ENCODE assay signal across 1 cellular context in the genomic region with DNA sequence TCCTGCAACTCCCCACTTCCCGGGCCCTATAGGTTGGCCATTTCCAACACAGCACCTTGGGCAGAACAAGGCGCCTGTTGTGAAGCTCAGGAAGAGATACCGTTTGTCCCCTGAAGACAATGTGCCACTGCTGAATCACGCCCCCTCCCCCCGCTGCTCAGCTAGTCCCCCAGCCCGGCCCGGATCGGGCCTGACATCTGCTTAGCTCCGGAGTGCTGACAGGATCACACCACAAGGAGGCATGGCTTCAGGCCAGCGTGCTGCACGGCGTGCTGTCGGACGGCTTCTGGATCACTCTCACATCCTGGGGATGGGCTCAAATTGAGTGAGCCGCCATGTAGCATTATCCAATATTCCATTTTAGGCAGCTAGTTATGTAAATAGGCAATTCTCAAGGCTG.
TF ChIP-seq lines count a peak whose summit lies in the region.

No MANE protein-coding gene starts in this region.

TF ChIP-seq in K562, 482 proteins besides CTCF, POLR2A, EP300 and RAD21 (continued from another document and continues in another):
- TF ChIP-seq, protein P1, sequence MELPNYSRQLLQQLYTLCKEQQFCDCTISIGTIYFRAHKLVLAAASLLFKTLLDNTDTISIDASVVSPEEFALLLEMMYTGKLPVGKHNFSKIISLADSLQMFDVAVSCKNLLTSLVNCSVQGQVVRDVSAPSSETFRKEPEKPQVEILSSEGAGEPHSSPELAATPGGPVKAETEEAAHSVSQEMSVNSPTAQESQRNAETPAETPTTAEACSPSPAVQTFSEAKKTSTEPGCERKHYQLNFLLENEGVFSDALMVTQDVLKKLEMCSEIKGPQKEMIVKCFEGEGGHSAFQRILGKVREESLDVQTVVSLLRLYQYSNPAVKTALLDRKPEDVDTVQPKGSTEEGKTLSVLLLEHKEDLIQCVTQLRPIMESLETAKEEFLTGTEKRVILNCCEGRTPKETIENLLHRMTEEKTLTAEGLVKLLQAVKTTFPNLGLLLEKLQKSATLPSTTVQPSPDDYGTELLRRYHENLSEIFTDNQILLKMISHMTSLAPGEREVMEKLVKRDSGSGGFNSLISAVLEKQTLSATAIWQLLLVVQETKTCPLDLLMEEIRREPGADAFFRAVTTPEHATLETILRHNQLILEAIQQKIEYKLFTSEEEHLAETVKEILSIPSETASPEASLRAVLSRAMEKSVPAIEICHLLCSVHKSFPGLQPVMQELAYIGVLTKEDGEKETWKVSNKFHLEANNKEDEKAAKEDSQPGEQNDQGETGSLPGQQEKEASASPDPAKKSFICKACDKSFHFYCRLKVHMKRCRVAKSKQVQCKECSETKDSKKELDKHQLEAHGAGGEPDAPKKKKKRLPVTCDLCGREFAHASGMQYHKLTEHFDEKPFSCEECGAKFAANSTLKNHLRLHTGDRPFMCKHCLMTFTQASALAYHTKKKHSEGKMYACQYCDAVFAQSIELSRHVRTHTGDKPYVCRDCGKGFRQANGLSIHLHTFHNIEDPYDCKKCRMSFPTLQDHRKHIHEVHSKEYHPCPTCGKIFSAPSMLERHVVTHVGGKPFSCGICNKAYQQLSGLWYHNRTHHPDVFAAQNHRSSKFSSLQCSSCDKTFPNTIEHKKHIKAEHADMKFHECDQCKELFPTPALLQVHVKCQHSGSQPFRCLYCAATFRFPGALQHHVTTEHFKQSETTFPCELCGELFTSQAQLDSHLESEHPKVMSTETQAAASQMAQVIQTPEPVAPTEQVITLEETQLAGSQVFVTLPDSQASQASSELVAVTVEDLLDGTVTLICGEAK (IDR thresholded peaks at IDR 0.05), result no peak
- TF ChIP-seq, protein P1 (CRISPR knock-in tag; IDR thresholded peaks at IDR 0.05), result no peak
- TF ChIP-seq L3MBTL2 (IDR thresholded peaks at IDR 0.05) (peak; percentile 68; the same call in 1 of the 2 replicates), U2AF2 (optimal IDR thresholded peaks at IDR 0.05; ENCODE audit: low read depth, low read length) (no peak), SNRNP70 (optimal IDR thresholded peaks at IDR 0.05; ENCODE audit: low read depth, low read length) (no peak), NUFIP1 (IDR thresholded peaks at IDR 0.05; ENCODE audit: partially characterized antibody) (no peak), ZBTB7A (IDR thresholded peaks at IDR 0.05; ENCODE audit: borderline replicate concordance, control insufficient read depth, low read depth, low read length) (peak; percentile 63; the same call in 1 of the 2 replicates), SMAD1 (IDR thresholded peaks at IDR 0.05; ENCODE audit: low read depth, low read length, partially characterized antibody) (no peak), PPARD (CRISPR knock-in tag; IDR thresholded peaks at IDR 0.05) (no peak), SRSF1 (IDR thresholded peaks at IDR 0.05; ENCODE audit: low read depth, low read length) (no peak), E2F3 (CRISPR knock-in tag; IDR thresholded peaks at IDR 0.05) (no peak), ZNF224 (CRISPR knock-in tag; IDR thresholded peaks at IDR 0.05) (no peak), TGIF2 (CRISPR knock-in tag; IDR thresholded peaks at IDR 0.05) (no peak), ZFP30 (CRISPR knock-in tag; IDR thresholded peaks at IDR 0.05; ENCODE audit: borderline replicate concordance) (no peak), ATF7 (IDR thresholded peaks at IDR 0.05) (peak; percentile 34; the same call in 1 of the 2 replicates), TAF7 (tag; IDR thresholded peaks at IDR 0.05) (no peak)
- TF ChIP-seq, protein P2, sequence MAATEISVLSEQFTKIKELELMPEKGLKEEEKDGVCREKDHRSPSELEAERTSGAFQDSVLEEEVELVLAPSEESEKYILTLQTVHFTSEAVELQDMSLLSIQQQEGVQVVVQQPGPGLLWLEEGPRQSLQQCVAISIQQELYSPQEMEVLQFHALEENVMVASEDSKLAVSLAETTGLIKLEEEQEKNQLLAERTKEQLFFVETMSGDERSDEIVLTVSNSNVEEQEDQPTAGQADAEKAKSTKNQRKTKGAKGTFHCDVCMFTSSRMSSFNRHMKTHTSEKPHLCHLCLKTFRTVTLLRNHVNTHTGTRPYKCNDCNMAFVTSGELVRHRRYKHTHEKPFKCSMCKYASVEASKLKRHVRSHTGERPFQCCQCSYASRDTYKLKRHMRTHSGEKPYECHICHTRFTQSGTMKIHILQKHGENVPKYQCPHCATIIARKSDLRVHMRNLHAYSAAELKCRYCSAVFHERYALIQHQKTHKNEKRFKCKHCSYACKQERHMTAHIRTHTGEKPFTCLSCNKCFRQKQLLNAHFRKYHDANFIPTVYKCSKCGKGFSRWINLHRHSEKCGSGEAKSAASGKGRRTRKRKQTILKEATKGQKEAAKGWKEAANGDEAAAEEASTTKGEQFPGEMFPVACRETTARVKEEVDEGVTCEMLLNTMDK (IDR thresholded peaks at IDR 0.05; ENCODE audit: borderline replicate concordance, insufficient read depth, low read depth, low read length, poor library complexity, severe bottlenecking), result peak; percentile 71
- TF ChIP-seq, protein P3, sequence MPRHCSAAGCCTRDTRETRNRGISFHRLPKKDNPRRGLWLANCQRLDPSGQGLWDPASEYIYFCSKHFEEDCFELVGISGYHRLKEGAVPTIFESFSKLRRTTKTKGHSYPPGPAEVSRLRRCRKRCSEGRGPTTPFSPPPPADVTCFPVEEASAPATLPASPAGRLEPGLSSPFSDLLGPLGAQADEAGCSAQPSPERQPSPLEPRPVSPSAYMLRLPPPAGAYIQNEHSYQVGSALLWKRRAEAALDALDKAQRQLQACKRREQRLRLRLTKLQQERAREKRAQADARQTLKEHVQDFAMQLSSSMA (CRISPR knock-in tag; IDR thresholded peaks at IDR 0.05), result no peak
- TF ChIP-seq, protein P4, sequence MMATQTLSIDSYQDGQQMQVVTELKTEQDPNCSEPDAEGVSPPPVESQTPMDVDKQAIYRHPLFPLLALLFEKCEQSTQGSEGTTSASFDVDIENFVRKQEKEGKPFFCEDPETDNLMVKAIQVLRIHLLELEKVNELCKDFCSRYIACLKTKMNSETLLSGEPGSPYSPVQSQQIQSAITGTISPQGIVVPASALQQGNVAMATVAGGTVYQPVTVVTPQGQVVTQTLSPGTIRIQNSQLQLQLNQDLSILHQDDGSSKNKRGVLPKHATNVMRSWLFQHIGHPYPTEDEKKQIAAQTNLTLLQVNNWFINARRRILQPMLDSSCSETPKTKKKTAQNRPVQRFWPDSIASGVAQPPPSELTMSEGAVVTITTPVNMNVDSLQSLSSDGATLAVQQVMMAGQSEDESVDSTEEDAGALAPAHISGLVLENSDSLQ (IDR thresholded peaks at IDR 0.05), result peak; percentile 62; the same call in 1 of the 2 replicates
- TF ChIP-seq, protein P5, sequence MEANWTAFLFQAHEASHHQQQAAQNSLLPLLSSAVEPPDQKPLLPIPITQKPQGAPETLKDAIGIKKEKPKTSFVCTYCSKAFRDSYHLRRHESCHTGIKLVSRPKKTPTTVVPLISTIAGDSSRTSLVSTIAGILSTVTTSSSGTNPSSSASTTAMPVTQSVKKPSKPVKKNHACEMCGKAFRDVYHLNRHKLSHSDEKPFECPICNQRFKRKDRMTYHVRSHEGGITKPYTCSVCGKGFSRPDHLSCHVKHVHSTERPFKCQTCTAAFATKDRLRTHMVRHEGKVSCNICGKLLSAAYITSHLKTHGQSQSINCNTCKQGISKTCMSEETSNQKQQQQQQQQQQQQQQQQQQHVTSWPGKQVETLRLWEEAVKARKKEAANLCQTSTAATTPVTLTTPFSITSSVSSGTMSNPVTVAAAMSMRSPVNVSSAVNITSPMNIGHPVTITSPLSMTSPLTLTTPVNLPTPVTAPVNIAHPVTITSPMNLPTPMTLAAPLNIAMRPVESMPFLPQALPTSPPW (CRISPR knock-in tag; IDR thresholded peaks at IDR 0.05), result peak; percentile 77
- TF ChIP-seq, protein P6, sequence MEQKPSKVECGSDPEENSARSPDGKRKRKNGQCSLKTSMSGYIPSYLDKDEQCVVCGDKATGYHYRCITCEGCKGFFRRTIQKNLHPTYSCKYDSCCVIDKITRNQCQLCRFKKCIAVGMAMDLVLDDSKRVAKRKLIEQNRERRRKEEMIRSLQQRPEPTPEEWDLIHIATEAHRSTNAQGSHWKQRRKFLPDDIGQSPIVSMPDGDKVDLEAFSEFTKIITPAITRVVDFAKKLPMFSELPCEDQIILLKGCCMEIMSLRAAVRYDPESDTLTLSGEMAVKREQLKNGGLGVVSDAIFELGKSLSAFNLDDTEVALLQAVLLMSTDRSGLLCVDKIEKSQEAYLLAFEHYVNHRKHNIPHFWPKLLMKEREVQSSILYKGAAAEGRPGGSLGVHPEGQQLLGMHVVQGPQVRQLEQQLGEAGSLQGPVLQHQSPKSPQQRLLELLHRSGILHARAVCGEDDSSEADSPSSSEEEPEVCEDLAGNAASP (IDR thresholded peaks at IDR 0.05), result no peak
- TF ChIP-seq, protein P7, sequence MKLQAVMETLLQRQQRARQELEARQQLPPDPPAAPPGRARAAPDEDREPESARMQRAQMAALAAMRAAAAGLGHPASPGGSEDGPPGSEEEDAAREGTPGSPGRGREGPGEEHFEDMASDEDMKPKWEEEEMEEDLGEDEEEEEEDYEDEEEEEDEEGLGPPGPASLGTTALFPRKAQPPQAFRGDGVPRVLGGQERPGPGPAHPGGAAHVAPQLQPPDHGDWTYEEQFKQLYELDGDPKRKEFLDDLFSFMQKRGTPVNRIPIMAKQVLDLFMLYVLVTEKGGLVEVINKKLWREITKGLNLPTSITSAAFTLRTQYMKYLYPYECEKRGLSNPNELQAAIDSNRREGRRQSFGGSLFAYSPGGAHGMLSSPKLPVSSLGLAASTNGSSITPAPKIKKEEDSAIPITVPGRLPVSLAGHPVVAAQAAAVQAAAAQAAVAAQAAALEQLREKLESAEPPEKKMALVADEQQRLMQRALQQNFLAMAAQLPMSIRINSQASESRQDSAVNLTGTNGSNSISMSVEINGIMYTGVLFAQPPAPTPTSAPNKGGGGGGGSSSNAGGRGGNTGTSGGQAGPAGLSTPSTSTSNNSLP (IDR thresholded peaks at IDR 0.05; ENCODE audit: borderline replicate concordance, low read depth, low read length), result no peak
- TF ChIP-seq, protein P8, sequence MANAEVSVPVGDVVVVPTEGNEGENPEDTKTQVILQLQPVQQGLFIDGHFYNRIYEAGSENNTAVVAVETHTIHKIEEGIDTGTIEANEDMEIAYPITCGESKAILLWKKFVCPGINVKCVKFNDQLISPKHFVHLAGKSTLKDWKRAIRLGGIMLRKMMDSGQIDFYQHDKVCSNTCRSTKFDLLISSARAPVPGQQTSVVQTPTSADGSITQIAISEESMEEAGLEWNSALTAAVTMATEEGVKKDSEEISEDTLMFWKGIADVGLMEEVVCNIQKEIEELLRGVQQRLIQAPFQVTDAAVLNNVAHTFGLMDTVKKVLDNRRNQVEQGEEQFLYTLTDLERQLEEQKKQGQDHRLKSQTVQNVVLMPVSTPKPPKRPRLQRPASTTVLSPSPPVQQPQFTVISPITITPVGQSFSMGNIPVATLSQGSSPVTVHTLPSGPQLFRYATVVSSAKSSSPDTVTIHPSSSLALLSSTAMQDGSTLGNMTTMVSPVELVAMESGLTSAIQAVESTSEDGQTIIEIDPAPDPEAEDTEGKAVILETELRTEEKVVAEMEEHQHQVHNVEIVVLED (CRISPR knock-in tag; IDR thresholded peaks at IDR 0.05), result no peak
- TF ChIP-seq, protein P9, sequence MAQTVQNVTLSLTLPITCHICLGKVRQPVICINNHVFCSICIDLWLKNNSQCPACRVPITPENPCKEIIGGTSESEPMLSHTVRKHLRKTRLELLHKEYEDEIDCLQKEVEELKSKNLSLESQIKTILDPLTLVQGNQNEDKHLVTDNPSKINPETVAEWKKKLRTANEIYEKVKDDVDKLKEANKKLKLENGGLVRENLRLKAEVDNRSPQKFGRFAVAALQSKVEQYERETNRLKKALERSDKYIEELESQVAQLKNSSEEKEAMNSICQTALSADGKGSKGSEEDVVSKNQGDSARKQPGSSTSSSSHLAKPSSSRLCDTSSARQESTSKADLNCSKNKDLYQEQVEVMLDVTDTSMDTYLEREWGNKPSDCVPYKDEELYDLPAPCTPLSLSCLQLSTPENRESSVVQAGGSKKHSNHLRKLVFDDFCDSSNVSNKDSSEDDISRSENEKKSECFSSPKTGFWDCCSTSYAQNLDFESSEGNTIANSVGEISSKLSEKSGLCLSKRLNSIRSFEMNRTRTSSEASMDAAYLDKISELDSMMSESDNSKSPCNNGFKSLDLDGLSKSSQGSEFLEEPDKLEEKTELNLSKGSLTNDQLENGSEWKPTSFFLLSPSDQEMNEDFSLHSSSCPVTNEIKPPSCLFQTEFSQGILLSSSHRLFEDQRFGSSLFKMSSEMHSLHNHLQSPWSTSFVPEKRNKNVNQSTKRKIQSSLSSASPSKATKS (CRISPR knock-in tag; IDR thresholded peaks at IDR 0.05), result no peak
- TF ChIP-seq, protein P10, sequence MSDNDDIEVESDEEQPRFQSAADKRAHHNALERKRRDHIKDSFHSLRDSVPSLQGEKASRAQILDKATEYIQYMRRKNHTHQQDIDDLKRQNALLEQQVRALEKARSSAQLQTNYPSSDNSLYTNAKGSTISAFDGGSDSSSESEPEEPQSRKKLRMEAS (CRISPR knock-in tag; IDR thresholded peaks at IDR 0.05), result peak; percentile 59
- TF ChIP-seq, protein P11, sequence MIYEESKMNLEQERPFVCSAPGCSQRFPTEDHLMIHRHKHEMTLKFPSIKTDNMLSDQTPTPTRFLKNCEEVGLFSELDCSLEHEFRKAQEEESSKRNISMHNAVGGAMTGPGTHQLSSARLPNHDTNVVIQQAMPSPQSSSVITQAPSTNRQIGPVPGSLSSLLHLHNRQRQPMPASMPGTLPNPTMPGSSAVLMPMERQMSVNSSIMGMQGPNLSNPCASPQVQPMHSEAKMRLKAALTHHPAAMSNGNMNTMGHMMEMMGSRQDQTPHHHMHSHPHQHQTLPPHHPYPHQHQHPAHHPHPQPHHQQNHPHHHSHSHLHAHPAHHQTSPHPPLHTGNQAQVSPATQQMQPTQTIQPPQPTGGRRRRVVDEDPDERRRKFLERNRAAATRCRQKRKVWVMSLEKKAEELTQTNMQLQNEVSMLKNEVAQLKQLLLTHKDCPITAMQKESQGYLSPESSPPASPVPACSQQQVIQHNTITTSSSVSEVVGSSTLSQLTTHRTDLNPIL (CRISPR knock-in tag; IDR thresholded peaks at IDR 0.05), result no peak
